ENCODE assay signal across 11 cellular contexts in the genomic region with DNA sequence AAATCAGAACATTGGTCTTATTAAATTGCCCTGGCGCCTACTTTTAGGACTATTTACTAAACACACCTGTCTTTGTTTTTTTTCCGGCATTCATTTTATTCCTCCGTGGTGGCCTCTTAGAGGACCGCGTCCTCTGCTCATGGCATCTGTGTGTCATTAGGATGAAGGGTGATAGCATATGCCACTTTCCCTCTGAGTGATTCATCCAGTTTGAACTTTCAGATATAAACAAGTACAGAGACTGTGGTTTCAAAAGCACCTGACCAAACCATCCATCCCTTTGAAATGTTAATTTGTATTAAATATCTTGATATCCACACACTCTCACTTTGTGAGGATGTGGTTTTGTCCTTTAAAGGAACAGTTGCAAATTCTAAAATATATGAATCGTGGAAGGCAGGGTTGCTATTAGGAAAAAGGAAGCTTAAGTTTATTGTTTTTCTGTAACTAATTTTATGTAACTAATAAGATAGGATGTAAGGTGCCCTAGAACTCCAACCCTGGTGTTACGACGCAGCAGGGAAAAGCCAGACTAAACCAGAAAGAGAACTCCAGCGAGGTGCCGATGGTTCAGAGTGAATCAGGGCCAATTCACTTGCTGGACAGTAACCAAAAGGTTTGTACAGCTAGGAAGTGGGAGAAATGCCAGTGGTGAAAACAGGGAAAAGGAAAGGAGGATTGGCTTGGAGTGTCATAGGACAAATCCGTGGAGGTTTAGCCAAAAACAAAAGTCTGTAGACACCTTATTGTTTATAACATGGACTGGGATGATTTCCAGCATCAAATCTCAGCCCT.
A peak's percentile ranks its signal among the peaks of the same experiment; 100 is the strongest.
DNase-seq lines count a peak whose midpoint lies in the region; ATAC-seq, FAIRE-seq and TF ChIP-seq lines count a peak whose summit lies in the region.
"Had no signal": no experiment of that assay in that cellular context is flagged by ENCODE, and none has a peak within 500 bp of the region (broad histone marks: within the 10 kb centered on the region; RNA-seq: fewer than 3 reads in every experiment).

No MANE protein-coding gene starts in this region.

- no peaks in the 10 kb centered on the region for H3K9me3 ChIP-seq in DND-41 (ENCODE audit: insufficient read depth, low read length, severe bottlenecking)
- H3K9me3 ChIP-seq in MG63: no peaks in the 10 kb centered on the region
- H3K9me3 ChIP-seq in mesenchymal stem cell (ENCODE audit: control insufficient read depth, low read length): no peaks in the 10 kb centered on the region
- no peaks in the 10 kb centered on the region for H3K9me3 ChIP-seq in Karpas-422 (ENCODE audit: low read length)

- TF ChIP-seq CTCF in DND-41 (IDR thresholded peaks at IDR 0.05; ENCODE audit: borderline replicate concordance, extremely low read depth, low read length, poor library complexity, severe bottlenecking) (no peak), bronchial epithelial cell (IDR thresholded peaks at IDR 0.05; ENCODE audit: insufficient read depth, low read length, severe bottlenecking) (no peak), GM10266 (IDR thresholded peaks at IDR 0.05; ENCODE audit: control insufficient read depth, insufficient read depth, low read depth, missing control alignments) (no peak)

- H4K8ac ChIP-seq in mesenchymal stem cell (ENCODE audit: low read length): no peak overlapping the region

- no peak overlapping the region for H3K4ac ChIP-seq in mesenchymal stem cell (ENCODE audit: low read depth in 1 of 2, low read length in 2 of 2)

- H3K23ac ChIP-seq in mesenchymal stem cell (ENCODE audit: low read length in 2 of 2): no peak overlapping the region

- H3K4me1 ChIP-seq in DND-41 (ENCODE audit: insufficient read depth, low read length) (peaks cover 6% of the 10 kb centered on the region), mesenchymal stem cell (ENCODE audit: control insufficient read depth, insufficient read depth, low read depth, low read length) (peaks cover 4% of the 10 kb centered on the region), Karpas-422 (ENCODE audit: low read length) (no peaks in the 10 kb centered on the region)
- H3K4me1 ChIP-seq: foreskin keratinocyte had no signal

- DNase-seq in DND-41 (no peak), MG63 (peak; percentile 47), bronchial epithelial cell (ENCODE audit: low read depth) (peak; percentile 12), mesenchymal stem cell (peak; percentile 47), NCI-H187 treated with DMSO at 0.1 percent for 48 hours (lab: John Stamatoyannopoulos, UW) (no peak), Karpas-422 (no peak), GM10266 (ENCODE audit: extremely low spot score) (no peak)
- DNase-seq in activated T-cell treated with anti-CD3 and anti-CD28 coated beads, Interleukin-2, amount 50 U/mL, for 48 hours: no peak
- DNase-seq: foreskin keratinocyte, GOT3 had no signal

- H4K20me1 ChIP-seq in DND-41 (ENCODE audit: insufficient read depth, low read length) (peaks cover 2% of the 10 kb centered on the region; the same call in 1 of the 2 replicates), Karpas-422 (ENCODE audit: insufficient read depth, low read depth, low read length) (0 out of 2 replicates have a peak, but pooled peaks cover 2% of the 10 kb centered on the region)

- H2BK12ac ChIP-seq in mesenchymal stem cell (ENCODE audit: low read length in 2 of 2): no peak overlapping the region

- no peak overlapping the region for H3K14ac ChIP-seq in mesenchymal stem cell (ENCODE audit: low read length in 2 of 2)

- H2BK5ac ChIP-seq in mesenchymal stem cell (ENCODE audit: low read depth, low read length, poor library complexity, severe bottlenecking): no peak overlapping the region

- no peak overlapping the region for H2BK120ac ChIP-seq in mesenchymal stem cell (ENCODE audit: low read depth, low read length)

- peak; percentile 21; the same call in 1 of the 3 replicates for ATAC-seq in DND-41 (ENCODE audit: insufficient read depth, low read depth)
- ATAC-seq: foreskin keratinocyte; natural killer cell treated with Interleukin-12 subunit alpha and Interleukin-12 subunit beta and Interleukin-15 and Interleukin-18, amount 100 ng/mL, for 72 hours had no signal

- H3K9ac ChIP-seq in DND-41 (ENCODE audit: low read depth, low read length): no peak overlapping the region
- peak overlapping the region; percentile 79 for H3K9ac ChIP-seq in mesenchymal stem cell (ENCODE audit: low read length)
- H3K9ac ChIP-seq in Karpas-422 (ENCODE audit: low read length): no peak overlapping the region

- H2AFZ ChIP-seq in DND-41 (ENCODE audit: low read depth, low read length) (no peak overlapping the region), mesenchymal stem cell (ENCODE audit: low read depth, low read length) (no peak overlapping the region), Karpas-422 (ENCODE audit: low read length) (no peak overlapping the region)

- FAIRE-seq in bronchial epithelial cell (lab: Jason Lieb, UNC): no peak

- H3K27me3 ChIP-seq in DND-41 (ENCODE audit: insufficient read depth, low read length, poor library complexity) (no peaks in the 10 kb centered on the region), MG63 (no peaks in the 10 kb centered on the region), bronchial epithelial cell (ENCODE audit: control insufficient read depth, insufficient read depth, low read length) (no peaks in the 10 kb centered on the region), mesenchymal stem cell (ENCODE audit: control insufficient read depth in 1 of 2, insufficient read depth in 1 of 2, low read length in 2 of 2) (no peaks in the 10 kb centered on the region), Karpas-422 (ENCODE audit: low read length) (no peaks in the 10 kb centered on the region)
- H3K27me3 ChIP-seq: foreskin keratinocyte had no signal

- no peak overlapping the region for H4K91ac ChIP-seq in mesenchymal stem cell (ENCODE audit: low read length)

- no peak overlapping the region for H3K18ac ChIP-seq in mesenchymal stem cell (ENCODE audit: low read depth in 1 of 2, low read length in 2 of 2)

- 63% methylated on average over 11 of the region's 11 CpGs for WGBS in mesenchymal stem cell

- H3K4me3 ChIP-seq in DND-41 (ENCODE audit: low read depth in 1 of 2, low read length in 2 of 2) (no peak overlapping the region), MG63 (no peak overlapping the region), bronchial epithelial cell (ENCODE audit: low read depth, low read length) (no peak overlapping the region), mesenchymal stem cell (ENCODE audit: insufficient read depth in 1 of 2, low read depth in 1 of 2, low read length in 2 of 2) (no peak overlapping the region), Karpas-422 (ENCODE audit: low read length) (no peak overlapping the region)

- H2AK5ac ChIP-seq in mesenchymal stem cell (ENCODE audit: low read length, severe bottlenecking): no peak overlapping the region

- H3K36me3 ChIP-seq in DND-41 (ENCODE audit: insufficient read depth, low read length) (no peaks in the 10 kb centered on the region), MG63 (no peaks in the 10 kb centered on the region), bronchial epithelial cell (ENCODE audit: control insufficient read depth, insufficient read depth, low read length) (no peaks in the 10 kb centered on the region), mesenchymal stem cell (ENCODE audit: control insufficient read depth in 1 of 2, insufficient read depth in 2 of 2, low read depth in 1 of 2, low read length in 2 of 2) (no peaks in the 10 kb centered on the region), Karpas-422 (ENCODE audit: insufficient read depth, low read length) (no peaks in the 10 kb centered on the region)

- H2BK15ac ChIP-seq in mesenchymal stem cell (ENCODE audit: low read depth, poor library complexity, severe bottlenecking): no peak overlapping the region

- H3K79me1 ChIP-seq in mesenchymal stem cell (replicated peaks; ENCODE audit: low read length, poor library complexity, severe bottlenecking): no peaks in the 10 kb centered on the region

- H3K79me2 ChIP-seq in DND-41 (ENCODE audit: insufficient read depth, low read length): no peaks in the 10 kb centered on the region
- no peaks in the 10 kb centered on the region for H3K79me2 ChIP-seq in Karpas-422 (ENCODE audit: low read length)

- no peaks in the 10 kb centered on the region for H3K9me2 ChIP-seq in Karpas-422 (replicated peaks; ENCODE audit: insufficient read depth, low read length)

- H3K4me2 ChIP-seq in DND-41 (ENCODE audit: insufficient read depth, low read length): no peak overlapping the region
- H3K4me2 ChIP-seq in mesenchymal stem cell (ENCODE audit: low read length, poor library complexity, severe bottlenecking): no peak overlapping the region
- H3K4me2 ChIP-seq in Karpas-422 (ENCODE audit: low read depth, low read length, poor library complexity, severe bottlenecking): no peak overlapping the region

- H3K27ac ChIP-seq in DND-41 (ENCODE audit: low read length) (no peak overlapping the region), mesenchymal stem cell (ENCODE audit: low read length, poor library complexity, severe bottlenecking) (no peak overlapping the region), Karpas-422 (ENCODE audit: low read length) (no peak overlapping the region)
- H3K27ac ChIP-seq: foreskin keratinocyte had no signal

Comparison
In these comparisons a context has a peak if more than half of its experiments do, and no peak if none do; other contexts are left out.
1. DNase-seq: peak in MG63 (single experiment), bronchial epithelial cell (single experiment) and mesenchymal stem cell (single experiment); none in DND-41 (single experiment), NCI-H187 treated with DMSO at 0.1 percent for 48 hours (single experiment), Karpas-422 (single experiment), activated T-cell treated with anti-CD3 and anti-CD28 coated beads, Interleukin-2, amount 50 U/mL, for 48 hours (0 of 2) and GM10266 (single experiment).